Comparison of ENCODE assay signal across 11 cellular contexts in genomic region chr2:241110607-241111442, GRCh38. TPM values are rescaled to one million over a fixed set of nuclear protein-coding genes. Genes with fewer than 3 reads are reported as not detected.
DNase-seq lines count a peak whose midpoint lies in the region; ATAC-seq and TF ChIP-seq lines count a peak whose summit lies in the region.
"Had no signal": no experiment of that assay in that cellular context is flagged by ENCODE, and none has a peak within 500 bp of the region (broad histone marks: within the 10 kb centered on the region; RNA-seq: fewer than 3 reads in every experiment).

No MANE protein-coding gene starts in this region.

- BruUV-seq in OCI-LY7 (replicated peaks; lab: Mats Ljungman, UMichigan): no TSS peak

- H3K36me3 ChIP-seq in OCI-LY7 (ENCODE audit: insufficient read depth, low read length) (peaks cover 35% of the 10 kb centered on the region; the same call in 1 of the 2 replicates), sigmoid colon (no peaks in the 10 kb centered on the region)
- H3K36me3 ChIP-seq: transverse colon had no signal

- peaks cover 49% of the 10 kb centered on the region for H3K36me3 Mint-ChIP-seq in activated CD4-positive, alpha-beta T cell treated with anti-CD3 and anti-CD28 coated beads, Interleukin-2, amount 10 ng/mL, durations not matched to agents 24 days and 14 days (ENCODE audit: low read depth)

- POLR2A ChIA-PET in OCI-LY7 (lab: Charles Lee): interaction anchor here (1.0 kb wide), 1 partner anchor 11 kb away, joined by 4 read pairs; no protein-coding TSS in a partner anchor

- no peaks in the 10 kb centered on the region for H3K27me3 Mint-ChIP-seq in activated CD4-positive, alpha-beta T cell treated with anti-CD3 and anti-CD28 coated beads, Interleukin-2, amount 10 ng/mL, durations not matched to agents 24 days and 14 days

- no peak for TF ChIP-seq EP300 in sigmoid colon (IDR thresholded peaks at IDR 0.05)

- peaks cover 34% of the 10 kb centered on the region for H3K4me1 Mint-ChIP-seq in activated CD4-positive, alpha-beta T cell treated with anti-CD3 and anti-CD28 coated beads, Interleukin-2, amount 10 ng/mL, durations not matched to agents 24 days and 14 days

- no peak for DNase-seq in activated CD4-positive, alpha-beta T cell treated with anti-CD3 and anti-CD28 coated beads, Interleukin-2, amount 10 ng/mL, durations not matched to agents 24 days and 14 days
- no peak for DNase-seq in activated CD4-positive, alpha-beta T cell treated with anti-CD3 and anti-CD28 coated beads, Interleukin-2, amount 50 U/mL, for 1 hour
- DNase-seq in OCI-LY7 (ENCODE audit: low spot score): peak; percentile 14
- DNase-seq in sigmoid colon: peak; percentile 33
- no peak for DNase-seq in left ventricle myocardium superior
- no peak for DNase-seq in dorsolateral prefrontal cortex
- no peak for DNase-seq in KG1 (lab: John Stamatoyannopoulos, UW)
- DNase-seq: OCI-M1, transverse colon had no signal

- no peak overlapping the region for H2AFZ ChIP-seq in OCI-LY7 (ENCODE audit: low read length)

- no peak overlapping the region for H3K27ac ChIP-seq in OCI-LY7 (ENCODE audit: low read depth, low read length, poor library complexity, severe bottlenecking)
- no peak overlapping the region for H3K27ac ChIP-seq in sigmoid colon
- H3K27ac ChIP-seq in dorsolateral prefrontal cortex: no peak overlapping the region
- H3K27ac ChIP-seq: cardiac muscle cell had no signal

- H3K4me2 ChIP-seq in OCI-LY7 (ENCODE audit: low read length): no peak overlapping the region

- H3K9me3 ChIP-seq in OCI-LY7 (ENCODE audit: low read length): no peaks in the 10 kb centered on the region
- H3K9me3 ChIP-seq in sigmoid colon: no peaks in the 10 kb centered on the region
- H3K9me3 ChIP-seq: transverse colon had no signal

- TF ChIP-seq POLR2A in sigmoid colon (IDR thresholded peaks at IDR 0.05): no peak

- H3K9me2 ChIP-seq in OCI-LY7 (ENCODE audit: insufficient read depth, low read length): no peaks in the 10 kb centered on the region

- CTCF ChIA-PET in OCI-LY7 (lab: Charles Lee; ENCODE audit: unreplicated experiment): no interaction called here

- ATAC-seq in GM21515 (IDR thresholded peaks at IDR 0.05; ENCODE audit: unreplicated experiment) (peak; percentile 42), left ventricle myocardium superior (no peak)

- H3K27ac Mint-ChIP-seq in activated CD4-positive, alpha-beta T cell treated with anti-CD3 and anti-CD28 coated beads, Interleukin-2, amount 10 ng/mL, durations not matched to agents 24 days and 14 days: peak overlapping the region; percentile 57

- H3K79me2 ChIP-seq in OCI-LY7 (ENCODE audit: insufficient read depth, low read depth, low read length): no peaks in the 10 kb centered on the region

- TF ChIP-seq CTCF in OCI-LY7 (conservative IDR thresholded peaks at IDR 0.05; ENCODE audit: low read length) (no peak), sigmoid colon (IDR thresholded peaks at IDR 0.05) (no peak), dorsolateral prefrontal cortex (IDR thresholded peaks at IDR 0.05 in 54 of 56, conservative IDR thresholded peaks at IDR 0.05 in 2 of 56; ENCODE audit: low read depth in 1 of 56, partially characterized antibody in 56 of 56) (no peak)

- peaks cover 12% of the 10 kb centered on the region for H3K4me1 ChIP-seq in OCI-LY7 (ENCODE audit: insufficient read depth, low read length, poor library complexity, severe bottlenecking)
- H3K4me1 ChIP-seq in sigmoid colon: no peaks in the 10 kb centered on the region
- H3K4me1 ChIP-seq: transverse colon had no signal

- H3K4me3 ChIP-seq in OCI-LY7 (ENCODE audit: low read depth, low read length, poor library complexity, severe bottlenecking): no peak overlapping the region
- no peak overlapping the region for H3K4me3 ChIP-seq in sigmoid colon
- no peak overlapping the region for H3K4me3 ChIP-seq in dorsolateral prefrontal cortex
- H3K4me3 ChIP-seq: cardiac muscle cell, transverse colon had no signal

- WGBS in sigmoid colon, 2 donors: 80 to 89% methylated on average over 19 of the region's 19 CpGs

- peaks cover 8% of the 10 kb centered on the region for H3K9me3 Mint-ChIP-seq in activated CD4-positive, alpha-beta T cell treated with anti-CD3 and anti-CD28 coated beads, Interleukin-2, amount 10 ng/mL, durations not matched to agents 24 days and 14 days

- peak overlapping the region; percentile 72 for H3K4me3 Mint-ChIP-seq in activated CD4-positive, alpha-beta T cell treated with anti-CD3 and anti-CD28 coated beads, Interleukin-2, amount 10 ng/mL, durations not matched to agents 24 days and 14 days

- no peaks in the 10 kb centered on the region for H3K27me3 ChIP-seq in sigmoid colon
- H3K27me3 ChIP-seq in dorsolateral prefrontal cortex: no peaks in the 10 kb centered on the region
- H3K27me3 ChIP-seq: cardiac muscle cell, transverse colon had no signal

- intact Hi-C loops in activated CD4-positive, alpha-beta T cell treated with anti-CD3 and anti-CD28 coated beads, Interleukin-2, amount 10 ng/mL, durations not matched to agents 24 days and 14 days (cut with micrococcal nuclease): no loop called here
- intact Hi-C loops in OCI-LY7 (cut with micrococcal nuclease; ENCODE audit: unreplicated experiment): no loop called here
- intact Hi-C loops in sigmoid colon (cut with DNase I): no loop called here
- intact Hi-C loops in left ventricle myocardium superior (cut with micrococcal nuclease): no loop called here
- intact Hi-C loops in dorsolateral prefrontal cortex (cut with DNase I): no loop called here

- H4K20me1 ChIP-seq in OCI-LY7 (ENCODE audit: insufficient read depth, low read length): no peaks in the 10 kb centered on the region

RNA-seq across cellular contexts. Expression of gene MTERF4, which starts 8.7 kb away (rescaled TPM):
- 39.3 and 43.9 TPM in 2 replicates for total RNA-seq in activated CD4-positive, alpha-beta T cell treated with anti-CD3 and anti-CD28 coated beads, Interleukin-2, amount 10 ng/mL, durations not matched to agents 24 days and 14 days
- 57.7 and 58.9 TPM in 2 replicates for total RNA-seq in OCI-LY7 (2014; rRNA removed; shearing (Covaris generic))
- total RNA-seq in OCI-LY7 (2022): 48.2 and 52.8 TPM in 2 replicates
- total RNA-seq in sigmoid colon: 10 to 100 TPM; 18.9 to 47.9 (median 33.2) TPM
- 10 to 100 TPM; 27.0 to 40.2 (median 29.1) TPM for polyA plus RNA-seq in sigmoid colon
- 25.8 TPM for total RNA-seq in left ventricle myocardium superior
- total RNA-seq in dorsolateral prefrontal cortex: 10 to 100 TPM; 34.2 to 84.6 (median 58.4) TPM

RNA-seq across cellular contexts. Expression of gene PASK, which starts 38.4 kb away (rescaled TPM):
- 87.5 and 92.0 TPM in 2 replicates for total RNA-seq in activated CD4-positive, alpha-beta T cell treated with anti-CD3 and anti-CD28 coated beads, Interleukin-2, amount 10 ng/mL, durations not matched to agents 24 days and 14 days
- total RNA-seq in OCI-LY7 (2014; rRNA removed; shearing (Covaris generic)): 26.8 and 72.9 TPM in 2 replicates
- total RNA-seq in OCI-LY7 (2022): 73.5 and 84.3 TPM in 2 replicates
- total RNA-seq in sigmoid colon: 1 to 10 TPM; 2.8 to 7.7 (median 4.7) TPM
- 10 to 100 TPM in 1 of 3 donors, 1 to 10 TPM in 2; 1.4 to 16.4 (median 1.8) TPM for polyA plus RNA-seq in sigmoid colon
- total RNA-seq in left ventricle myocardium superior: 3.4 TPM
- total RNA-seq in dorsolateral prefrontal cortex: 10 to 100 TPM; 11.9 to 65.1 (median 31.2) TPM

RNA-seq across cellular contexts. Expression of gene PPP1R7, which starts 39.4 kb away (rescaled TPM):
- total RNA-seq in activated CD4-positive, alpha-beta T cell treated with anti-CD3 and anti-CD28 coated beads, Interleukin-2, amount 10 ng/mL, durations not matched to agents 24 days and 14 days: 111 and 113 TPM in 2 replicates
- 46.0 and 61.4 TPM in 2 replicates for total RNA-seq in OCI-LY7 (2014; rRNA removed; shearing (Covaris generic))
- 82.0 and 97.1 TPM in 2 replicates for total RNA-seq in OCI-LY7 (2022)
- 10 to 100 TPM; 41.3 to 63.5 (median 56.8) TPM for total RNA-seq in sigmoid colon
- polyA plus RNA-seq in sigmoid colon: 10 to 100 TPM; 76.3 to 89.7 (median 78.7) TPM
- total RNA-seq in left ventricle myocardium superior: 70.3 TPM
- total RNA-seq in dorsolateral prefrontal cortex: 100 to 1,000 TPM in 59 of 120 experiments, 10 to 100 TPM in 61; 55.3 to 138 (median 99.6) TPM

Comparison
In these comparisons a context has a peak if more than half of its experiments do, and no peak if none do; other contexts are left out.
1. DNase-seq: peak in OCI-LY7 (single experiment) and sigmoid colon (single experiment); none in activated CD4-positive, alpha-beta T cell treated with anti-CD3 and anti-CD28 coated beads, Interleukin-2, amount 10 ng/mL, durations not matched to agents 24 days and 14 days (single experiment), activated CD4-positive, alpha-beta T cell treated with anti-CD3 and anti-CD28 coated beads, Interleukin-2, amount 50 U/mL, for 1 hour (single experiment), left ventricle myocardium superior (single experiment), dorsolateral prefrontal cortex (0 of 10) and KG1 (single experiment).